ENCODE assay signal across 8 cellular contexts in the genomic region with DNA sequence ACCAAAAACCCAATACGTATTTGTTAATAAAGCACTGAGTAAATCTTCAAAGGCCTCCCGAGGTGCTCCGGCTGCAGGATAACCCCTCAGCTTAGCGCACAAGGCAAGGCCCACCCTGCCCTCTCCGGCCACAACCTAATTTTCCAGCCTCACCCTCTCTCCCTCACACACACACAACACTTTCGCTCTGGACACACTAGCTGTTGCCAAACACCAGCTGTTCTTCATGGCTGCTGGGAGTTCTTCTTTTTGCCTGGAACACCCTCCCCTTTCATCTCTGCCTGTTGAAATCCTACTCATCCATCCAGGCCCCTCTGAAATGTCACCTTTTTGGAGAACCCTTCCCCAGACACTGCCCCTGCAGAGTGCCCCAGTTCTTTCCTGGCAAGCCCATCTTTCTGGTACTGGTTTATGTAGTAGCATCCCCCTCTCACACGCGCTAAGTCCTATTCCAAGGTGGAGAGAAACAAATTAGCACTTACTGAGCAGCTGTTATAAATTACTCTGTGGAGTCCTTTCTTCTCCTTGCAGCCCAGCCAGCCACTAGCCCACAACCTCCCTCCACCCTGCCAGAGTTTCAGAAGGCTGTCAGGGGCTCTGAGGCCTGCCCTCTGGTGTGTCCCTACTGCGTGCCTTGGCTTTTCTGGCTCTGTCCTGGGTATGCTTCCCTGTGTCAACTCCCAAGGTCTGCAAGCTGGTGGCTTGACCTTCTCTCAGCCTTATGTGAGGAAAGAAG. TPM values are rescaled to one million over a fixed set of nuclear protein-coding genes. Genes with fewer than 3 reads are reported as not detected.
DNase-seq lines count a peak whose midpoint lies in the region; ATAC-seq lines count a peak whose summit lies in the region.

No MANE protein-coding gene starts in this region.

- no peaks in the 10 kb centered on the region for H3K27me3 Mint-ChIP-seq in activated CD8-positive, alpha-beta memory T cell treated with anti-CD3 and anti-CD28 coated beads, Interleukin-2, amount 10 ng/mL, durations not matched to agents 7 days and 5 days
- H3K27me3 Mint-ChIP-seq in T-cell = no peaks in the 10 kb centered on the region

- peak; percentile 48 for DNase-seq in activated CD8-positive, alpha-beta memory T cell treated with anti-CD3 and anti-CD28 coated beads, Interleukin-2, amount 10 ng/mL, durations not matched to agents 7 days and 5 days
- no peak for DNase-seq in activated CD8-positive, alpha-beta memory T cell treated with anti-CD3 and anti-CD28 coated beads, Interleukin-2, amount 50 U/mL, for 4 hours
- peak in 3 of 34 experiments; percentile 12 to 23 (median 13) for DNase-seq in T-cell
- peak; percentile 40 for DNase-seq in left cardiac atrium
- DNase-seq in stimulated activated naive CD8-positive, alpha-beta T cell treated with anti-CD3 and anti-CD28 coated beads, Interleukin-15, Interleukin-2, amounts not matched to agents 100 U/mL and 50 U/mL, for 24 hours = peak; percentile 23
- DNase-seq in head of caudate nucleus = no peak
- no peak for DNase-seq in left lobe of liver (ENCODE audit: low spot score)
- no peak for DNase-seq in iPS-NIHi7 (ENCODE audit: extremely low spot score)

- H3K4me3 Mint-ChIP-seq in activated CD8-positive, alpha-beta memory T cell treated with anti-CD3 and anti-CD28 coated beads, Interleukin-2, amount 10 ng/mL, durations not matched to agents 7 days and 5 days = peak overlapping the region; percentile 82
- peak overlapping the region; percentile 88 to 96 (median 91) for H3K4me3 Mint-ChIP-seq in T-cell

- intact Hi-C loops in left cardiac atrium (cut with DNase I) = no loop called here
- intact Hi-C loops in head of caudate nucleus (cut with DNase I) = no loop called here

- H3K36me3 Mint-ChIP-seq in activated CD8-positive, alpha-beta memory T cell treated with anti-CD3 and anti-CD28 coated beads, Interleukin-2, amount 10 ng/mL, durations not matched to agents 7 days and 5 days = peaks cover 37% of the 10 kb centered on the region
- peaks cover 10% of the 10 kb centered on the region for H3K36me3 Mint-ChIP-seq in T-cell

- CTCF ChIA-PET in activated CD8-positive, alpha-beta memory T cell treated with anti-CD3 and anti-CD28 coated beads, Interleukin-2, amount 10 ng/mL, durations not matched to agents 7 days and 5 days (lab: Charles Lee) = interaction anchor here (1.0 to 2.3 kb wide), 10 partner anchors 10 to 453 kb away, joined by 3 to 21 read pairs (median 8); no protein-coding TSS in a partner anchor
- CTCF ChIA-PET in T-cell (lab: Charles Lee) = interaction anchor here in 1 of 2 donors (0.6 to 1.5 kb wide), 3 partner anchors 25 to 145 kb away, joined by 3 to 9 read pairs (median 3); no protein-coding TSS in a partner anchor

- H3K4me1 Mint-ChIP-seq in activated CD8-positive, alpha-beta memory T cell treated with anti-CD3 and anti-CD28 coated beads, Interleukin-2, amount 10 ng/mL, durations not matched to agents 7 days and 5 days = peaks cover 53% of the 10 kb centered on the region
- H3K4me1 Mint-ChIP-seq in T-cell = peaks cover 56 to 58% (median 56%) of the 10 kb centered on the region in 3 donors

- H3K27ac Mint-ChIP-seq in activated CD8-positive, alpha-beta memory T cell treated with anti-CD3 and anti-CD28 coated beads, Interleukin-2, amount 10 ng/mL, durations not matched to agents 7 days and 5 days = peak overlapping the region; percentile 98
- peak overlapping the region; percentile 98 to 99 for H3K27ac Mint-ChIP-seq in T-cell

- no peak for ATAC-seq in activated CD8-positive, alpha-beta memory T cell treated with anti-CD3 and anti-CD28 coated beads, Interleukin-2, amount 10 ng/mL, durations not matched to agents 7 days and 5 days
- peak in 1 of 4 experiments; percentile 0 for ATAC-seq in T-cell (replicated peaks in 1 of 4)
- peak; percentile 31 to 62 for ATAC-seq in left cardiac atrium
- ATAC-seq in stimulated activated naive CD8-positive, alpha-beta T cell treated with anti-CD3 and anti-CD28 coated beads, Interleukin-15, Interleukin-2, amounts not matched to agents 100 U/mL and 50 U/mL, for 24 hours = no peak
- no peak for ATAC-seq in left lobe of liver

- no peaks in the 10 kb centered on the region for H3K9me3 Mint-ChIP-seq in activated CD8-positive, alpha-beta memory T cell treated with anti-CD3 and anti-CD28 coated beads, Interleukin-2, amount 10 ng/mL, durations not matched to agents 7 days and 5 days (ENCODE audit: low read depth)
- H3K9me3 Mint-ChIP-seq in T-cell = no peaks in the 10 kb centered on the region

- POLR2A ChIA-PET in T-cell (lab: Charles Lee) = no interaction called here

RNA-seq across cellular contexts. Expression of a gene that starts 0.8 kb away (rescaled TPM):
- 10 to 100 TPM; 36.5 to 52.0 TPM for total RNA-seq in activated CD8-positive, alpha-beta memory T cell treated with anti-CD3 and anti-CD28 coated beads, Interleukin-2, amount 10 ng/mL, durations not matched to agents 7 days and 5 days
- total RNA-seq in T-cell (10 to 100 TPM; 38.3 to 47.0 (median 40.6) TPM), left cardiac atrium (10 to 100 TPM in 1 of 2 donors, 1 to 10 TPM in 1; 7.4 to 10.1 TPM), left lobe of liver (0.93 TPM)

Comparison
In these comparisons a context has a peak if more than half of its experiments do, and no peak if none do; other contexts are left out.
1. DNase-seq: peak in activated CD8-positive, alpha-beta memory T cell treated with anti-CD3 and anti-CD28 coated beads, Interleukin-2, amount 10 ng/mL, durations not matched to agents 7 days and 5 days (single experiment), left cardiac atrium (single experiment) and stimulated activated naive CD8-positive, alpha-beta T cell treated with anti-CD3 and anti-CD28 coated beads, Interleukin-15, Interleukin-2, amounts not matched to agents 100 U/mL and 50 U/mL, for 24 hours (single experiment); none in activated CD8-positive, alpha-beta memory T cell treated with anti-CD3 and anti-CD28 coated beads, Interleukin-2, amount 50 U/mL, for 4 hours (single experiment), head of caudate nucleus (0 of 42), left lobe of liver (single experiment) and iPS-NIHi7 (single experiment).
2. ATAC-seq: peak in left cardiac atrium (2 of 2); none in activated CD8-positive, alpha-beta memory T cell treated with anti-CD3 and anti-CD28 coated beads, Interleukin-2, amount 10 ng/mL, durations not matched to agents 7 days and 5 days (single experiment), stimulated activated naive CD8-positive, alpha-beta T cell treated with anti-CD3 and anti-CD28 coated beads, Interleukin-15, Interleukin-2, amounts not matched to agents 100 U/mL and 50 U/mL, for 24 hours (single experiment) and left lobe of liver (single experiment).